12 cellular contexts compared by ENCODE assay signal in the genomic region with DNA sequence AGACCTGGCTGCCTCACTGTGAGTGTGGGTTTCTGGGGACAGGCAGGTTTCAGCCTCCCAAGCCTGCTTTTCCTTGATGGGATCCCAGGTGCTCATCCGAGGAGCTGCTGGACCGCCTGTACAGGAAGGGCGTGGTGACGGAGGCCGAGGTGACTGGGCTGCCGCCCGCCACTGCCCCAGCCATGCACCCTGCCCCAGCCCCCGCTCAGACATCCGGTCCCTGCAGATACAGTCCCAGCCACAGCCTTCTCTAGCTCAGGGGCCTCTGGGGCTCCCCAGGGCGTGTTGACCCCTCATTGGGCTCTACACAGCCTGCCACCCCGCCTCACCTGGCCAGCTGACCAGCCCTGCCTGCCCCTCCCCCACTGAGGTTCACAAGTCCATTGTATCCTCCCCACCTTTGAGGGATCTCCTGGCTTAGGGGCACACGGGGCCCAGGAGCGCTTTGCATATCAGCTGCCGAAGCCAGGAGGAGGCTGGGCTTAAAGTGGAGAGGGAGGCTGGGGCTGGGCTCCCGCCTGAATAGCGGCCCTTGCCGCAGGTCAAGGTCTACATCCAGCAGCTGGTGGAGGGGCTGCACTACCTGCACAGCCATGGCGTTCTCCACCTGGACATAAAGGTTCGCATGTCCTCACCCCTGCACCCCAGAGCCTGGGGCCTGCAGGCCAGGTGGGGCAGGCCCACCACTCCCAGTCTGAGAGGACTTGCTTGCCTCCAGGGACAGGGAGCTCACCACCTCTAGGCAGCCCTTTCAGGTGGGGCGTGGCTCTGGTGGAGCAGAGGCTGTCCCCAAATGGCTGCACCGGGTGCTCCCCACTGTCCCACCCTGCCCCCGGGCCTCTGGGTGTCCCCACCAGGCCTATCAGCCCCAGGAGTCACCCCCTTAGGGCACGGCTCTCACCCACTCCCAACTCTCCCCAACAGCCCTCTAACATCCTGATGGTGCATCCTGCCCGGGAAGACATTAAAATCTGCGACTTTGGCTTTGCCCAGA. TPM values are rescaled to one million over a fixed set of nuclear protein-coding genes. Genes with fewer than 3 reads are reported as not detected.
DNase-seq lines count a peak whose midpoint lies in the region; ATAC-seq, FAIRE-seq and TF ChIP-seq lines count a peak whose summit lies in the region.
"Had no signal": no experiment of that assay in that cellular context is flagged by ENCODE, and none has a peak within 500 bp of the region (broad histone marks: within the 10 kb centered on the region; RNA-seq: fewer than 3 reads in every experiment).

No MANE protein-coding gene starts in this region.

- no peak for TF ChIP-seq POLR2A in GM12892 (IDR thresholded peaks at IDR 0.05; ENCODE audit: low read depth, low read length)

- DNase-seq in GM12892 (ENCODE audit: insufficient read length) (peak; percentile 56), NCI-H526 (lab: John Stamatoyannopoulos, UW) (peak; percentile 40 to 84), cardiac muscle cell (ENCODE audit: low read depth in 1 of 2, low spot score in 1 of 2) (peak in 1 of 2 donors; percentile 60), progenitor cell of endocrine pancreas (ENCODE audit: low spot score, unreplicated experiment) (peak; percentile 33), HTR-8/SVneo (ENCODE audit: insufficient read length, low spot score) (no peak), NCI-H1105 treated with DMSO at 0.1 percent for 48 hours (lab: John Stamatoyannopoulos, UW) (no peak)
- DNase-seq: activated T-cell treated with anti-CD3 and anti-CD28 coated beads for 4 hours, islet precursor cell, MG63, T-helper 9 cell had no signal

- H3K27me3 Mint-ChIP-seq in progenitor cell of endocrine pancreas = no peaks in the 10 kb centered on the region

- H3K9me3 ChIP-seq in cardiac muscle cell (ENCODE audit: low read depth) = no peaks in the 10 kb centered on the region
- H3K9me3 ChIP-seq: MG63, pancreas had no signal

- TF ChIP-seq CTCF in cardiac muscle cell (IDR thresholded peaks at IDR 0.05; ENCODE audit: low read depth, low read length) = no peak
- no peak for TF ChIP-seq CTCF in progenitor cell of endocrine pancreas (IDR thresholded peaks at IDR 0.05; ENCODE audit: unreplicated experiment)

- ATAC-seq in HG03280 (IDR thresholded peaks at IDR 0.05; ENCODE audit: unreplicated experiment) = no peak
- ATAC-seq: pancreas had no signal

- no peak overlapping the region for H3K4me3 Mint-ChIP-seq in progenitor cell of endocrine pancreas (ENCODE audit: low read depth)

- H3K4me1 Mint-ChIP-seq in progenitor cell of endocrine pancreas (ENCODE audit: low read depth) = peaks cover 11% of the 10 kb centered on the region

- H3K36me3 ChIP-seq in cardiac muscle cell = peaks cover 9% of the 10 kb centered on the region
- H3K36me3 ChIP-seq: MG63, pancreas had no signal

- H3K4me1 ChIP-seq in cardiac muscle cell (ENCODE audit: low read depth) = peaks cover 45% of the 10 kb centered on the region
- H3K4me1 ChIP-seq: pancreas had no signal

- no peaks in the 10 kb centered on the region for H3K36me3 Mint-ChIP-seq in progenitor cell of endocrine pancreas (ENCODE audit: insufficient read depth)

- peak overlapping the region; percentile 98 for H3K27ac ChIP-seq in cardiac muscle cell
- H3K27ac ChIP-seq: pancreas had no signal

- H3K9me3 Mint-ChIP-seq in progenitor cell of endocrine pancreas (ENCODE audit: low read depth) = no peaks in the 10 kb centered on the region

- FAIRE-seq in GM12892 (lab: Jason Lieb, UNC) = no peak
- FAIRE-seq in HTR-8/SVneo (lab: Jason Lieb, UNC) = no peak
- FAIRE-seq: pancreas had no signal

- H3K4me3 ChIP-seq in cardiac muscle cell = no peak overlapping the region
- H3K4me3 ChIP-seq: MG63, pancreas had no signal

- no peaks in the 10 kb centered on the region for H3K27me3 ChIP-seq in cardiac muscle cell
- H3K27me3 ChIP-seq: MG63, pancreas had no signal

- H3K27ac Mint-ChIP-seq in progenitor cell of endocrine pancreas = no peak overlapping the region

RNA-seq across cellular contexts. Expression of a gene that starts 38.5 kb away (rescaled TPM):
- 7.3 TPM for polyA plus RNA-seq in GM12892 (2012; ENCODE audit: missing spikeins)
- total RNA-seq in cardiac muscle cell (32.4 and 43.2 TPM in 2 replicates), progenitor cell of endocrine pancreas (41.1 and 42.4 TPM in 2 replicates)
- polyA plus RNA-seq in cardiac muscle cell = 16.4 and 18.5 TPM in 2 replicates

RNA-seq across cellular contexts. Expression of a gene that starts 48.6 kb away (rescaled TPM):
- polyA plus RNA-seq in GM12892 (2012; ENCODE audit: missing spikeins) = 0.55 TPM
- total RNA-seq in cardiac muscle cell (6.7 and 17.9 TPM in 2 replicates), progenitor cell of endocrine pancreas (20.5 and 20.8 TPM in 2 replicates)
- 11.8 and 15.0 TPM in 2 replicates for polyA plus RNA-seq in cardiac muscle cell

Comparison
In these comparisons a context has a peak if more than half of its experiments do, and no peak if none do; other contexts are left out.
1. DNase-seq: peak in GM12892 (single experiment), NCI-H526 (2 of 2) and progenitor cell of endocrine pancreas (single experiment); none in HTR-8/SVneo (single experiment) and NCI-H1105 treated with DMSO at 0.1 percent for 48 hours (single experiment).